ENCODE assay signal across 8 cellular contexts in the genomic region with DNA sequence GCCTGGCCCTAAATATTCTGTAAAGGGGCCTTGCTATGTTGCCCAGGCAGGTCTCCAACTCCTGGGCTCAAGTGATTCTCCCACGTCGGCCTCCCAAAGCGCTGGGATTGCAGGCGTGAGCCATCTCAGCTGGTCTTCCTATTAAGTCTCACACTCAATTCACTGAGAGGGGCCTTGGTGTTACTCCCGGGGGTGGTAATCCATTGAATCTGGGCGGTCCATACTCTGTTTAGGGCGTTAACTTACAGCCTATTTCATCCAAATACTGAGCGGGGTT. TPM values are rescaled to one million over a fixed set of nuclear protein-coding genes. Genes with fewer than 3 reads are reported as not detected.
DNase-seq lines count a peak whose midpoint lies in the region; ATAC-seq, FAIRE-seq and TF ChIP-seq lines count a peak whose summit lies in the region.

No MANE protein-coding gene starts in this region.

- H4K20me1 ChIP-seq in PC-9 (ENCODE audit: insufficient read depth) (peaks cover 26% of the 10 kb centered on the region), endothelial cell of umbilical vein (replicated peaks; ENCODE audit: control insufficient read depth, extremely low read depth, insufficient read depth, low read length) (no peaks in the 10 kb centered on the region)

- peak overlapping the region; percentile 91 for H3K27ac ChIP-seq in CD4-positive, alpha-beta T cell (ENCODE audit: low read depth, low read length)
- H3K27ac ChIP-seq in PC-9 (peak overlapping the region; percentile 86), endothelial cell of umbilical vein (ENCODE audit: insufficient read depth, low read depth, low read length) (peak overlapping the region; percentile 89)

- CTCF ChIA-PET in CD4-positive, alpha-beta T cell (lab: Charles Lee) = interaction anchor here (1.3 kb wide), 1 partner anchor 370 kb away, joined by 4 read pairs; no protein-coding TSS in a partner anchor
- CTCF ChIA-PET in PC-9 (lab: Charles Lee) = no interaction called here
- CTCF ChIA-PET in endothelial cell of umbilical vein (lab: Charles Lee) = no interaction called here

- H3K36me3 ChIP-seq in PC-9 (ENCODE audit: low read depth) = peaks cover 26% of the 10 kb centered on the region
- peaks cover 17 to 20% of the 10 kb centered on the region in 2 experiments for H3K36me3 ChIP-seq in endothelial cell of umbilical vein (ENCODE audit: control insufficient read depth in 2 of 2, extremely low read depth in 1 of 2, insufficient read depth in 2 of 2, low read length in 2 of 2)
- H3K36me3 ChIP-seq in neuron (ENCODE audit: insufficient read depth, low read length) = peaks cover 46% of the 10 kb centered on the region

- no peaks in the 10 kb centered on the region for H3K9me3 ChIP-seq in CD4-positive, alpha-beta T cell (ENCODE audit: control insufficient read depth, low read length)
- H3K9me3 ChIP-seq in PC-9 (ENCODE audit: insufficient read depth, low read depth) (no peaks in the 10 kb centered on the region), endothelial cell of umbilical vein (replicated peaks; ENCODE audit: control insufficient read depth, insufficient read depth, low read length) (no peaks in the 10 kb centered on the region), neuron (ENCODE audit: low read length) (no peaks in the 10 kb centered on the region)

- dilution Hi-C loops in endothelial cell of umbilical vein (cut with MboI; ENCODE audit: extremely low pct_ligation_motif_present, low sequenced_read_pairs) = no loop called here

- H3K79me2 ChIP-seq in PC-9 (ENCODE audit: low read depth) (peaks cover 46% of the 10 kb centered on the region), endothelial cell of umbilical vein (ENCODE audit: control insufficient read depth, insufficient read depth, low read length) (peaks cover 46% of the 10 kb centered on the region)

- H3K4me1 ChIP-seq in PC-9 (replicated peaks; ENCODE audit: insufficient read depth) (peaks cover 19% of the 10 kb centered on the region), endothelial cell of umbilical vein (ENCODE audit: control insufficient read depth, extremely low read depth, insufficient read depth, low read length) (peaks cover 19% of the 10 kb centered on the region), neuron (ENCODE audit: insufficient read depth, low read length) (peaks cover 20% of the 10 kb centered on the region)

- peak overlapping the region; percentile 96 for H3K27ac Mint-ChIP-seq in CD4-positive, alpha-beta T cell

- no peaks in the 10 kb centered on the region for H3K9me3 Mint-ChIP-seq in CD4-positive, alpha-beta T cell

- H3K4me2 ChIP-seq in PC-9 = peak overlapping the region; percentile 96
- H3K4me2 ChIP-seq in endothelial cell of umbilical vein (ENCODE audit: insufficient read depth, low read length) = peak overlapping the region; percentile 88

- no peak for TF ChIP-seq CTCF in CD4-positive, alpha-beta T cell (IDR thresholded peaks at IDR 0.05)
- TF ChIP-seq CTCF in PC-9 (conservative IDR thresholded peaks at IDR 0.05) = no peak
- TF ChIP-seq CTCF in endothelial cell of umbilical vein (IDR thresholded peaks at IDR 0.05; ENCODE audit: extremely low read depth in 1 of 2, insufficient read depth in 1 of 2, low read depth in 1 of 2, low read length in 2 of 2) = no peak

- H3K27me3 Mint-ChIP-seq in CD4-positive, alpha-beta T cell = no peaks in the 10 kb centered on the region

- BruUV-seq in PC-9 (replicated peaks; lab: Mats Ljungman, UMichigan) (no TSS peak), endothelial cell of umbilical vein (replicated peaks; lab: Mats Ljungman, UMichigan) (no TSS peak)

- POLR2A ChIA-PET in CD4-positive, alpha-beta T cell (lab: Charles Lee) = interaction anchor here (0.9 to 2.9 kb wide), 7 partner anchors 9 to 446 kb away, joined by 3 to 47 read pairs (median 4); a partner anchor contains a TSS
- POLR2A ChIA-PET in PC-9 (lab: Charles Lee; ENCODE audit: unreplicated experiment) = no interaction called here
- POLR2A ChIA-PET in endothelial cell of umbilical vein (lab: Charles Lee) = interaction anchor here (0.6 kb wide), 1 partner anchor 269 kb away, joined by 3 read pairs; no protein-coding TSS in a partner anchor

- TF ChIP-seq POLR2A in endothelial cell of umbilical vein (IDR thresholded peaks at IDR 0.05; ENCODE audit: low read depth, low read length) = no peak

- H3K4me1 Mint-ChIP-seq in CD4-positive, alpha-beta T cell (ENCODE audit: low read depth) = peaks cover 44% of the 10 kb centered on the region

- no peak for DNase-seq in CD4-positive, alpha-beta T cell
- DNase-seq in PC-9 (no peak), endothelial cell of umbilical vein (ENCODE audit: low read depth, low spot score) (no peak), hepatic stellate cell (ENCODE audit: low spot score) (no peak)
- no peak for DNase-seq in stimulated activated CD4-positive, alpha-beta T cell treated with anti-CD3 and anti-CD28 coated beads, Interleukin-4, amount 100 ng/mL, for 1 hour
- DNase-seq in effector CD4-positive, alpha-beta T cell = no peak

- H3F3A ChIP-seq in PC-9 (ENCODE audit: insufficient read depth, low read depth) = peaks cover 33% of the 10 kb centered on the region; the same call in 1 of the 2 replicates

- intact Hi-C loops in CD4-positive, alpha-beta T cell (cut with DNase I, micrococcal nuclease) = loop anchor here (1.0 to 2.0 kb wide), 2 partner anchors 15 to 22 kb away; a partner anchor contains a TSS
- intact Hi-C loops in PC-9 (cut with micrococcal nuclease; ENCODE audit: unreplicated experiment) (no loop called here), endothelial cell of umbilical vein (cut with micrococcal nuclease) (loop anchor here (2.0 kb wide), 1 partner anchor 21 kb away; a partner anchor contains a TSS)

- H3K9ac ChIP-seq in endothelial cell of umbilical vein (replicated peaks; ENCODE audit: extremely low read depth, insufficient read depth, low read length) = peak overlapping the region; percentile 93

- H2AFZ ChIP-seq in PC-9 (peak overlapping the region; percentile 88), endothelial cell of umbilical vein (ENCODE audit: low read depth, low read length) (peak overlapping the region; percentile 87), neuron (ENCODE audit: low read depth, low read length) (peak overlapping the region; percentile 11)

- H3K9me1 ChIP-seq in endothelial cell of umbilical vein (replicated peaks; ENCODE audit: control insufficient read depth, extremely low read depth, insufficient read depth, low read length) = no peaks in the 10 kb centered on the region

- peak overlapping the region; percentile 100 for H3K4me3 Mint-ChIP-seq in CD4-positive, alpha-beta T cell

- peak overlapping the region; percentile 99 for H3K4me3 ChIP-seq in PC-9
- H3K4me3 ChIP-seq in endothelial cell of umbilical vein (replicated peaks in 1 of 3; ENCODE audit: insufficient read depth in 1 of 3, low read depth in 1 of 3, low read length in 3 of 3) = peak overlapping the region in 2 of 3 experiments; percentile 59 to 79
- H3K4me3 ChIP-seq in neuron (ENCODE audit: low read length) = peak overlapping the region; percentile 99

- H3K27me3 ChIP-seq in CD4-positive, alpha-beta T cell (ENCODE audit: control insufficient read depth, insufficient read depth, low read length) = no peaks in the 10 kb centered on the region
- H3K27me3 ChIP-seq in PC-9 (ENCODE audit: insufficient read depth, low read depth) = no peaks in the 10 kb centered on the region
- no peaks in the 10 kb centered on the region for H3K27me3 ChIP-seq in endothelial cell of umbilical vein (ENCODE audit: control insufficient read depth in 2 of 2, insufficient read depth in 2 of 2, low read length in 2 of 2)
- no peaks in the 10 kb centered on the region for H3K27me3 ChIP-seq in neuron (ENCODE audit: insufficient read depth, low read length)

- FAIRE-seq in endothelial cell of umbilical vein (lab: Jason Lieb, UNC) = no peak

- H3K36me3 Mint-ChIP-seq in CD4-positive, alpha-beta T cell (ENCODE audit: low read depth) = peaks cover 50% of the 10 kb centered on the region

- no peaks in the 10 kb centered on the region for H3K9me2 ChIP-seq in PC-9 (ENCODE audit: insufficient read depth)

- peak; percentile 1 for ATAC-seq in CD4-positive, alpha-beta T cell (ENCODE audit: poor library complexity)
- no peak for ATAC-seq in GM19324 (IDR thresholded peaks at IDR 0.05; ENCODE audit: low FRiP score, unreplicated experiment)

RNA-seq across cellular contexts. Expression of a gene that starts 0.7 kb away (rescaled TPM):
- total RNA-seq in CD4-positive, alpha-beta T cell = 100 to 1,000 TPM; 355 to 382 TPM
- total RNA-seq in PC-9 (2021) (116 and 144 TPM in 2 replicates), endothelial cell of umbilical vein (199 and 202 TPM in 2 replicates)
- 51.9 and 58.6 TPM in 2 replicates for polyA plus RNA-seq in endothelial cell of umbilical vein
- 56.1 and 57.3 TPM in 2 replicates for polyA plus RNA-seq in endothelial cell of umbilical vein (2011; cell fraction: cytosol; rRNA removed)
- polyA plus RNA-seq in endothelial cell of umbilical vein (2011; cell fraction: nucleus; rRNA removed) = 334 and 404 TPM in 2 replicates
- polyA plus RNA-seq in endothelial cell of umbilical vein (2012) = 88.7 and 117 TPM in 2 replicates
- 60.4 and 90.5 TPM in 2 replicates for polyA minus RNA-seq in endothelial cell of umbilical vein
- polyA minus RNA-seq in endothelial cell of umbilical vein (2011; cell fraction: cytosol; rRNA and poly(A)+ RNA removed) = 52.0 TPM
- polyA minus RNA-seq in endothelial cell of umbilical vein (2011; cell fraction: nucleus; rRNA and poly(A)+ RNA removed) = 66.1 and 79.9 TPM in 2 replicates

RNA-seq across cellular contexts. Expression of a gene that starts 7.1 kb away (rescaled TPM):
- 1 to 10 TPM; 4.3 to 6.1 TPM for total RNA-seq in CD4-positive, alpha-beta T cell
- total RNA-seq in PC-9 (2021) (89.3 and 91.4 TPM in 2 replicates), endothelial cell of umbilical vein (84.5 and 90.3 TPM in 2 replicates)
- 88.6 and 90.3 TPM in 2 replicates for polyA plus RNA-seq in endothelial cell of umbilical vein
- 69.4 and 77.1 TPM in 2 replicates for polyA plus RNA-seq in endothelial cell of umbilical vein (2011; cell fraction: cytosol; rRNA removed)
- polyA plus RNA-seq in endothelial cell of umbilical vein (2011; cell fraction: nucleus; rRNA removed) = 65.8 and 79.0 TPM in 2 replicates
- 60.3 and 63.1 TPM in 2 replicates for polyA plus RNA-seq in endothelial cell of umbilical vein (2012)
- polyA minus RNA-seq in endothelial cell of umbilical vein = 40.6 and 47.6 TPM in 2 replicates
- polyA minus RNA-seq in endothelial cell of umbilical vein (2011; cell fraction: cytosol; rRNA and poly(A)+ RNA removed) = 36.6 TPM
- 14.4 and 21.5 TPM in 2 replicates for polyA minus RNA-seq in endothelial cell of umbilical vein (2011; cell fraction: nucleus; rRNA and poly(A)+ RNA removed)

RNA-seq across cellular contexts. Expression of a gene that starts 15.3 kb away (rescaled TPM):
- 1 to 10 TPM; 1.1 to 1.5 TPM for total RNA-seq in CD4-positive, alpha-beta T cell
- total RNA-seq in PC-9 (2021) (2.7 and 2.8 TPM in 2 replicates), endothelial cell of umbilical vein (0.93 and 1.6 TPM in 2 replicates)
- polyA plus RNA-seq in endothelial cell of umbilical vein = 0.84 and 1.1 TPM in 2 replicates
- polyA plus RNA-seq in endothelial cell of umbilical vein (2011; cell fraction: cytosol; rRNA removed) = 0.25 and 0.35 TPM in 2 replicates
- 0.43 and 0.53 TPM in 2 replicates for polyA plus RNA-seq in endothelial cell of umbilical vein (2011; cell fraction: nucleus; rRNA removed)
- 0.79 and 0.90 TPM in 2 replicates for polyA plus RNA-seq in endothelial cell of umbilical vein (2012)
- polyA minus RNA-seq in endothelial cell of umbilical vein = 1.6 TPM in 1 of 2 replicates, not detected in the other
- polyA minus RNA-seq in endothelial cell of umbilical vein (2011; cell fraction: cytosol; rRNA and poly(A)+ RNA removed) = 6.0 TPM
- 0.91 and 1.3 TPM in 2 replicates for polyA minus RNA-seq in endothelial cell of umbilical vein (2011; cell fraction: nucleus; rRNA and poly(A)+ RNA removed)

RNA-seq across cellular contexts. Expression of a gene that starts 21.4 kb away (rescaled TPM):
- total RNA-seq in CD4-positive, alpha-beta T cell = under 1 TPM; 0.14 to 0.22 TPM
- total RNA-seq in PC-9 (2021) (0.28 and 0.35 TPM in 2 replicates), endothelial cell of umbilical vein (0.18 TPM in 2 replicates)
- polyA plus RNA-seq in endothelial cell of umbilical vein = 0.28 and 0.48 TPM in 2 replicates
- 0.13 and 0.35 TPM in 2 replicates for polyA plus RNA-seq in endothelial cell of umbilical vein (2011; cell fraction: cytosol; rRNA removed)
- 0.70 and 0.84 TPM in 2 replicates for polyA plus RNA-seq in endothelial cell of umbilical vein (2011; cell fraction: nucleus; rRNA removed)
- 0.17 and 0.29 TPM in 2 replicates for polyA plus RNA-seq in endothelial cell of umbilical vein (2012)
- 0.15 TPM in 1 of 2 replicates, not detected in the other for polyA minus RNA-seq in endothelial cell of umbilical vein
- polyA minus RNA-seq in endothelial cell of umbilical vein (2011; cell fraction: cytosol; rRNA and poly(A)+ RNA removed) = not detected
- 0.24 TPM in 1 of 2 replicates, not detected in the other for polyA minus RNA-seq in endothelial cell of umbilical vein (2011; cell fraction: nucleus; rRNA and poly(A)+ RNA removed)

RNA-seq across cellular contexts. Expression of a gene that starts 21.7 kb away (rescaled TPM):
- 10 to 100 TPM; 26.3 to 28.2 TPM for total RNA-seq in CD4-positive, alpha-beta T cell
- total RNA-seq in PC-9 (2021) (34.7 and 36.7 TPM in 2 replicates), endothelial cell of umbilical vein (30.1 and 35.0 TPM in 2 replicates)
- 37.0 and 37.5 TPM in 2 replicates for polyA plus RNA-seq in endothelial cell of umbilical vein
- polyA plus RNA-seq in endothelial cell of umbilical vein (2011; cell fraction: cytosol; rRNA removed) = 16.4 and 21.1 TPM in 2 replicates
- polyA plus RNA-seq in endothelial cell of umbilical vein (2011; cell fraction: nucleus; rRNA removed) = 62.1 and 65.2 TPM in 2 replicates
- polyA plus RNA-seq in endothelial cell of umbilical vein (2012) = 23.0 and 23.7 TPM in 2 replicates
- polyA minus RNA-seq in endothelial cell of umbilical vein = 29.1 and 35.8 TPM in 2 replicates
- polyA minus RNA-seq in endothelial cell of umbilical vein (2011; cell fraction: cytosol; rRNA and poly(A)+ RNA removed) = 4.3 TPM
- 13.5 and 18.8 TPM in 2 replicates for polyA minus RNA-seq in endothelial cell of umbilical vein (2011; cell fraction: nucleus; rRNA and poly(A)+ RNA removed)

Comparison
In these comparisons a context has a peak if more than half of its experiments do, and no peak if none do; other contexts are left out.
1. H2AFZ ChIP-seq: peak in every context shown above with its lines; median percentile 88 in PC-9; 87 in endothelial cell of umbilical vein; 11 in neuron.
2. RNA of a gene that starts 7.1 kb away (total RNA-seq): 84.5 to 90.3 TPM in endothelial cell of umbilical vein and 89.3 to 91.4 TPM in PC-9; 4.3 to 6.1 TPM in CD4-positive, alpha-beta T cell; every median in the first group is over 10 times any median in the second.
3. Peak in every context shown above with its lines, with median percentiles within 50 percentile points of each other: H3K27ac ChIP-seq and H3K4me3 ChIP-seq.